ENCODE assay signal across 16 cellular contexts in genomic region chr17:7038025-7038862, GRCh38. TPM values are rescaled to one million over a fixed set of nuclear protein-coding genes. Genes with fewer than 3 reads are reported as not detected.
DNase-seq lines count a peak whose midpoint lies in the region; TF ChIP-seq lines count a peak whose summit lies in the region.
"Had no signal": no experiment of that assay in that cellular context is flagged by ENCODE, and none has a peak within 500 bp of the region (broad histone marks: within the 10 kb centered on the region; RNA-seq: fewer than 3 reads in every experiment).

No MANE protein-coding gene starts in this region.

- H3K27ac Mint-ChIP-seq in activated naive CD4-positive, alpha-beta T cell treated with anti-CD3 and anti-CD28 coated beads, Interleukin-2, amount 50 U/mL, for 24 hours: peak overlapping the region; percentile 56

- H3K9me3 ChIP-seq in thyroid gland: no peaks in the 10 kb centered on the region

- no peaks in the 10 kb centered on the region for H3K36me3 Mint-ChIP-seq in activated naive CD4-positive, alpha-beta T cell treated with anti-CD3 and anti-CD28 coated beads, Interleukin-2, amount 50 U/mL, for 24 hours

- 88 to 89% methylated on average over 17 to 18 of the region's 19 CpGs for WGBS in thyroid gland, 2 donors

- peaks cover 50% of the 10 kb centered on the region for H3K4me1 Mint-ChIP-seq in activated naive CD4-positive, alpha-beta T cell treated with anti-CD3 and anti-CD28 coated beads, Interleukin-2, amount 50 U/mL, for 24 hours

- POLR2A ChIA-PET in HEK293T (lab: Yijun Ruan, JAX): interaction anchor here (2.0 to 3.4 kb wide), 2 partner anchors 9 to 26 kb away, joined by 5 to 33 read pairs; partner anchors contain the start of gene RNASEK

- peak overlapping the region; percentile 57 to 95 (median 87) for H3K27ac ChIP-seq in thyroid gland
- H3K27ac ChIP-seq: GM23248 had no signal

- no peaks in the 10 kb centered on the region for H3K9me3 Mint-ChIP-seq in activated naive CD4-positive, alpha-beta T cell treated with anti-CD3 and anti-CD28 coated beads, Interleukin-2, amount 50 U/mL, for 24 hours

- H3K4me3 Mint-ChIP-seq in activated naive CD4-positive, alpha-beta T cell treated with anti-CD3 and anti-CD28 coated beads, Interleukin-2, amount 50 U/mL, for 24 hours: no peak overlapping the region

- H3K27me3 Mint-ChIP-seq in activated naive CD4-positive, alpha-beta T cell treated with anti-CD3 and anti-CD28 coated beads, Interleukin-2, amount 50 U/mL, for 24 hours: no peaks in the 10 kb centered on the region

- TF ChIP-seq CTCF in WI38 (IDR thresholded peaks at IDR 0.05; ENCODE audit: low read depth, low read length) (0 out of 2 replicates have a peak, but pooled peaks have one; percentile 3), thyroid gland (IDR thresholded peaks at IDR 0.05) (no peak)

- H3K4me3 ChIP-seq in WI38 (ENCODE audit: low read depth, low read length) (no peak overlapping the region), thyroid gland (replicated peaks in 1 of 3) (no peak overlapping the region)
- H3K4me3 ChIP-seq: GM23248 had no signal

- H3K4me1 ChIP-seq in thyroid gland: peaks cover 44 to 62% of the 10 kb centered on the region in 2 donors

- H3K27me3 ChIP-seq in thyroid gland: no peaks in the 10 kb centered on the region

- intact Hi-C loops in thyroid gland (cut with DNase I): no loop called here

- no peaks in the 10 kb centered on the region for H3K36me3 ChIP-seq in thyroid gland

- no peak for DNase-seq in activated naive CD4-positive, alpha-beta T cell treated with Interleukin-2 at 50 U/mL for 16 hours
- peak; percentile 55 for DNase-seq in islet precursor cell
- no peak for DNase-seq in thyroid gland
- DNase-seq in HEK293T (ENCODE audit: extremely low spot score): no peak
- no peak for DNase-seq in NCI-H748 (lab: John Stamatoyannopoulos, UW; ENCODE audit: unreplicated experiment)
- DNase-seq in T-helper 9 cell: no peak
- DNase-seq: activated CD8-positive, alpha-beta memory T cell treated with anti-CD3 and anti-CD28 coated beads for 24 hours; anterior cingulate cortex; DMS79 treated with DMSO at 0.1 percent for 48 hours; GM23248; stimulated activated CD4-positive, alpha-beta T cell treated with anti-CD3 and anti-CD28 coated beads, Interleukin-2, amount 100 ng/mL, for 48 hours; SW 1271 had no signal

- CTCF ChIA-PET in HEK293T (lab: Yijun Ruan, JAX): interaction anchor here (0.6 to 1.0 kb wide), 3 partner anchors 95 to 107 kb away, joined by 3 to 6 read pairs (median 3); no protein-coding TSS in a partner anchor

- no peak for TF ChIP-seq POLR2A in thyroid gland (IDR thresholded peaks at IDR 0.05)

TF ChIP-seq in HEK293T, 16 proteins besides CTCF, POLR2A, EP300 and RAD21:
- no peak for TF ChIP-seq SP1 (IDR thresholded peaks at IDR 0.05)
- TF ChIP-seq PKNOX1 (IDR thresholded peaks at IDR 0.05): no peak
- TF ChIP-seq FOXM1 (IDR thresholded peaks at IDR 0.05; ENCODE audit: borderline replicate concordance): no peak

RNA-seq across cellular contexts. Expression of gene SLC16A13, which starts 2.4 kb away (rescaled TPM):
- total RNA-seq in thyroid gland: 1 to 10 TPM; 1.2 to 6.7 (median 4.1) TPM
- total RNA-seq: GM23248 had no signal

RNA-seq across cellular contexts. Expression of gene SLC16A11, which starts 5.6 kb away (rescaled TPM):
- 10 to 100 TPM in 3 of 4 donors, 1 to 10 TPM in 1; 5.4 to 43.9 (median 18.8) TPM for total RNA-seq in thyroid gland
- total RNA-seq: GM23248, renal cortical epithelial cell had no signal

RNA-seq across cellular contexts. Expression of gene BCL6B, which starts 15.4 kb away (rescaled TPM):
- 10 to 100 TPM in 2 of 4 donors, 1 to 10 TPM in 2; 3.1 to 18.9 (median 7.6) TPM for total RNA-seq in thyroid gland
- total RNA-seq: GM23248, mononuclear cell had no signal

RNA-seq across cellular contexts. Expression of gene RNASEK, which starts 25.8 kb away (rescaled TPM):
- 100 to 1,000 TPM; 134 to 297 (median 200) TPM for total RNA-seq in thyroid gland

RNA-seq across cellular contexts. Expression of gene CLEC10A, which starts 41.8 kb away (rescaled TPM):
- total RNA-seq in thyroid gland: 1 to 10 TPM in 3 of 4 donors, under 1 TPM in 1; 0.59 to 3.9 (median 2.1) TPM
- total RNA-seq: GM23248, renal cortical epithelial cell had no signal
